ENCODE assay signal across 38 cellular contexts in genomic region chr20:46627251-46627650, GRCh38. TPM values are rescaled to one million over a fixed set of nuclear protein-coding genes. Genes with fewer than 3 reads are reported as not detected.
"Had no signal": no experiment of that assay in that cellular context is flagged by ENCODE, and none has a peak within 500 bp of the region (broad histone marks: within the 10 kb centered on the region; RNA-seq: fewer than 3 reads in every experiment).

No MANE protein-coding gene starts in this region.

- H3K9me3 ChIP-seq: adrenal gland, body of pancreas had no signal

- FAIRE-seq: astrocyte, TTC549 had no signal

- ATAC-seq: activated CD8-positive, alpha-beta T cell treated with anti-CD3 and anti-CD28 coated beads for 36 hours; activated naive CD4-positive, alpha-beta T cell treated with anti-CD3 and anti-CD28 coated beads, Interleukin-2, amount 50 U/mL, for 72 hours; activated T-cell treated with anti-CD3 and anti-CD28 coated beads, Interleukin-2, amount 50 U/mL, for 4 hours; activated T-cell treated with anti-CD3 and anti-CD28 coated beads, Interleukin-2, amount 50 U/mL, for 72 hours; activated T-helper 17 cell treated with anti-CD3 and anti-CD28 coated beads, Interleukin-2, amount 50 U/mL, for 72 hours; body of pancreas had no signal

- H3K36me3 Mint-ChIP-seq: activated CD4-positive, alpha-beta memory T cell treated with anti-CD3 and anti-CD28 coated beads for 36 hours; activated naive CD8-positive, alpha-beta T cell treated with anti-CD3 and anti-CD28 coated beads for 36 hours had no signal

- H3K4me1 Mint-ChIP-seq: activated B cell treated with CpG ODN at 0.5 μM for 24 hours; activated naive CD8-positive, alpha-beta T cell treated with anti-CD3 and anti-CD28 coated beads for 36 hours; activated T-helper 17 cell treated with anti-CD3 and anti-CD28 coated beads, Interleukin-2, amount 50 U/mL, for 72 hours had no signal

- H3K27me3 ChIP-seq: adrenal gland, body of pancreas, brain microvascular endothelial cell, breast epithelium had no signal

- H3K27ac Mint-ChIP-seq: activated B cell treated with CpG ODN at 0.5 μM for 24 hours; activated CD4-positive, alpha-beta memory T cell treated with anti-CD3 and anti-CD28 coated beads for 36 hours; activated CD4-positive, alpha-beta T cell treated with anti-CD3 and anti-CD28 coated beads, Interleukin-2, amount 10 ng/mL, durations not matched to agents 24 days and 14 days; activated CD8-positive, alpha-beta T cell treated with anti-CD3 and anti-CD28 coated beads for 36 hours; activated naive CD4-positive, alpha-beta T cell treated with anti-CD3 and anti-CD28 coated beads for 36 hours; activated naive CD4-positive, alpha-beta T cell treated with anti-CD3 and anti-CD28 coated beads, Interleukin-2, amount 50 U/mL, for 72 hours; activated naive CD8-positive, alpha-beta T cell treated with anti-CD3 and anti-CD28 coated beads for 36 hours; activated T-cell treated with anti-CD3 and anti-CD28 coated beads, Interleukin-2, amount 50 U/mL, for 72 hours; activated T-helper 1 cell treated with anti-CD3 and anti-CD28 coated beads, Interleukin-12 subunit alpha, Interleukin-12 subunit beta, Interleukin-2, Interleukin-4 antibody, amounts not matched to agents 30 ng/mL and 10 ng/mL and 1 ng/mL, durations not matched to agents 14 hours and 24 hours and 36 hours; activated T-helper 17 cell treated with anti-CD3 and anti-CD28 coated beads, Interleukin-2, amount 50 U/mL, for 72 hours; T-helper 1 cell treated with Interleukin-12 subunit alpha and Interleukin-12 subunit beta and Interleukin-4 antibody, amounts not matched to agents 30 μg/mL and 1 μg/mL, for 36 hours; T-helper 2 cell treated with Interferon-gamma antibody and Interleukin-4, amounts not matched to agents 5 μg/mL and 100 μg/mL, for 36 hours had no signal

- H3K27ac ChIP-seq: adrenal gland, body of pancreas, brain microvascular endothelial cell, breast epithelium, VCaP had no signal

- H3K4me3 ChIP-seq: adrenal gland, body of pancreas, breast epithelium had no signal

- DNase-seq: activated B cell treated with CpG ODN at 0.5 μM for 24 hours; activated CD4-positive, alpha-beta memory T cell treated with anti-CD3 and anti-CD28 coated beads for 36 hours; activated CD4-positive, alpha-beta T cell treated with anti-CD3 and anti-CD28 coated beads for 4 hours; activated CD4-positive, alpha-beta T cell treated with anti-CD3 and anti-CD28 coated beads, Interleukin-2, amount 10 ng/mL, durations not matched to agents 24 days and 14 days; activated CD4-positive, alpha-beta T cell treated with anti-CD3 and anti-CD28 coated beads, Interleukin-2, amount 50 U/mL, for 1 hour; activated CD4-positive, alpha-beta T cell treated with anti-CD3 and anti-CD28 coated beads, Interleukin-2, amount 50 U/mL, for 4 hours; activated CD4-positive, CD25-positive, alpha-beta regulatory T cell treated with anti-CD3 and anti-CD28 coated beads, Interleukin-2, amount 50 U/mL, for 72 hours; activated CD8-positive, alpha-beta memory T cell treated with anti-CD3 and anti-CD28 coated beads, Interleukin-2, amount 50 U/mL, for 4 hours; activated CD8-positive, alpha-beta T cell treated with anti-CD3 and anti-CD28 coated beads for 36 hours; activated effector memory CD4-positive, alpha-beta T cell treated with anti-CD3 and anti-CD28 coated beads, Interleukin-2, amount 50 U/mL, for 16 hours; activated gamma-delta T cell treated with Interleukin-2 at 50 U/mL for 16 hours; activated naive CD4-positive, alpha-beta T cell; activated naive CD4-positive, alpha-beta T cell treated with anti-CD3 and anti-CD28 coated beads for 36 hours; activated naive CD4-positive, alpha-beta T cell treated with anti-CD3 and anti-CD28 coated beads, Interleukin-2, amount 50 U/mL, for 16 hours; activated naive CD8-positive, alpha-beta T cell treated with anti-CD3 and anti-CD28 coated beads for 36 hours; activated T-cell treated with anti-CD3 and anti-CD28 coated beads for 4 hours; activated T-cell treated with anti-CD3 and anti-CD28 coated beads, Interleukin-2, amount 50 U/mL, for 1 hour; activated T-cell treated with anti-CD3 and anti-CD28 coated beads, Interleukin-2, amount 50 U/mL, for 4 hours; activated T-cell treated with anti-CD3 and anti-CD28 coated beads, Interleukin-2, amount 50 U/mL, for 72 hours; adrenal gland; amniotic stem cell; aorta; body of pancreas; brain microvascular endothelial cell; central memory CD4-positive, alpha-beta T cell; T-helper 1 cell; T-helper 2 cell; T-helper 9 cell had no signal

- H3K36me3 ChIP-seq: adrenal gland, brain microvascular endothelial cell, breast epithelium had no signal

- H3K4me1 ChIP-seq: body of pancreas, breast epithelium had no signal

- H3K4me3 Mint-ChIP-seq: activated B cell treated with CpG ODN at 0.5 μM for 24 hours; activated CD4-positive, alpha-beta memory T cell treated with anti-CD3 and anti-CD28 coated beads for 36 hours; activated CD4-positive, alpha-beta T cell treated with anti-CD3 and anti-CD28 coated beads, Interleukin-2, amount 10 ng/mL, durations not matched to agents 24 days and 14 days; activated CD8-positive, alpha-beta T cell treated with anti-CD3 and anti-CD28 coated beads for 36 hours; activated naive CD4-positive, alpha-beta T cell treated with anti-CD3 and anti-CD28 coated beads for 36 hours; activated naive CD8-positive, alpha-beta T cell treated with anti-CD3 and anti-CD28 coated beads for 36 hours; activated T-cell treated with anti-CD3 and anti-CD28 coated beads, Interleukin-2, amount 50 U/mL, for 4 hours; activated T-cell treated with anti-CD3 and anti-CD28 coated beads, Interleukin-2, amount 50 U/mL, for 72 hours; activated T-helper 1 cell treated with anti-CD3 and anti-CD28 coated beads, Interleukin-12 subunit alpha, Interleukin-12 subunit beta, Interleukin-2, Interleukin-4 antibody, amounts not matched to agents 30 ng/mL and 10 ng/mL and 1 ng/mL, durations not matched to agents 14 hours and 24 hours and 36 hours; activated T-helper 17 cell treated with anti-CD3 and anti-CD28 coated beads, Interleukin-2, amount 50 U/mL, for 72 hours; T-helper 1 cell treated with Interleukin-12 subunit alpha and Interleukin-12 subunit beta and Interleukin-4 antibody, amounts not matched to agents 30 μg/mL and 1 μg/mL, for 36 hours; T-helper 2 cell treated with Interferon-gamma antibody and Interleukin-4, amounts not matched to agents 5 μg/mL and 100 μg/mL, for 36 hours had no signal

RNA-seq across cellular contexts. Expression of gene SLC13A3, which starts 24.0 kb away (rescaled TPM):
- total RNA-seq: activated CD4-positive, alpha-beta T cell treated with anti-CD3 and anti-CD28 coated beads, Interleukin-2, amount 10 ng/mL, durations not matched to agents 24 days and 14 days; activated CD8-positive, alpha-beta memory T cell treated with anti-CD3 and anti-CD28 coated beads for 36 hours; activated CD8-positive, alpha-beta T cell treated with anti-CD3 and anti-CD28 coated beads for 36 hours; activated naive CD4-positive, alpha-beta T cell treated with anti-CD3 and anti-CD28 coated beads for 36 hours; activated naive CD4-positive, alpha-beta T cell treated with anti-CD3 and anti-CD28 coated beads, Interleukin-2, amount 50 U/mL, for 72 hours; activated naive CD8-positive, alpha-beta T cell treated with anti-CD3 and anti-CD28 coated beads for 36 hours; activated T-helper 1 cell treated with anti-CD3 and anti-CD28 coated beads, Interleukin-12 subunit alpha, Interleukin-12 subunit beta, Interleukin-2, Interleukin-4 antibody, amounts not matched to agents 30 ng/mL and 10 ng/mL and 1 ng/mL, durations not matched to agents 14 hours and 24 hours and 36 hours; activated T-helper 17 cell treated with anti-CD3 and anti-CD28 coated beads, Interleukin-2, amount 50 U/mL, for 72 hours had no signal
